23 cellular contexts compared by ENCODE assay signal in genomic region chr12:12764824-12765223, GRCh38. TPM values are rescaled to one million over a fixed set of nuclear protein-coding genes. Genes with fewer than 3 reads are reported as not detected.
DNase-seq lines count a peak whose midpoint lies in the region; ATAC-seq and TF ChIP-seq lines count a peak whose summit lies in the region.
"Had no signal": no experiment of that assay in that cellular context is flagged by ENCODE, and none has a peak within 500 bp of the region (broad histone marks: within the 10 kb centered on the region; RNA-seq: fewer than 3 reads in every experiment).

No MANE protein-coding gene starts in this region.

- H3K4me2 ChIP-seq in IMR-90 (ENCODE audit: low read depth, low read length) (no peak overlapping the region), neuronal stem cell (ENCODE audit: insufficient read depth, low read length, poor library complexity, severe bottlenecking) (no peak overlapping the region)

- H2BK5ac ChIP-seq in IMR-90 (ENCODE audit: low read depth, low read length, poor library complexity, severe bottlenecking) (no peak overlapping the region), neuronal stem cell (ENCODE audit: low read length) (no peak overlapping the region)

- H3K36me3 ChIP-seq in IMR-90 (ENCODE audit: control insufficient read depth, insufficient read depth, low read length): no peaks in the 10 kb centered on the region
- no peaks in the 10 kb centered on the region for H3K36me3 ChIP-seq in neuronal stem cell (replicated peaks in 1 of 2; ENCODE audit: control insufficient read depth in 2 of 2, insufficient read depth in 2 of 2, low read length in 2 of 2)
- no peaks in the 10 kb centered on the region for H3K36me3 ChIP-seq in transverse colon
- H3K36me3 ChIP-seq: HAP-1 had no signal

- ATAC-seq in IMR-90 (ENCODE audit: low read depth) (no peak), SK-N-SH treated with all-trans-retinoic acid at 6 μM for 48 hours (peak; percentile 31; the same call in 1 of the 3 replicates), HG03139 (IDR thresholded peaks at IDR 0.05; ENCODE audit: unreplicated experiment) (no peak), GM18519 (IDR thresholded peaks at IDR 0.05; ENCODE audit: low FRiP score, unreplicated experiment) (no peak)
- ATAC-seq: Right ventricle myocardium inferior had no signal

- H4K91ac ChIP-seq in IMR-90 (ENCODE audit: insufficient read depth, low read depth, low read length) (no peak overlapping the region), neuronal stem cell (ENCODE audit: low read depth, low read length, poor library complexity) (no peak overlapping the region)

- no peak for TF ChIP-seq EP300 in transverse colon (IDR thresholded peaks at IDR 0.05; ENCODE audit: low read depth)

- peaks cover 3 to 13% of the 10 kb centered on the region in 2 experiments; a peak in 2 of 4 replicates for H3K79me1 ChIP-seq in IMR-90 (ENCODE audit: low read depth in 1 of 2, low read length in 2 of 2)
- H3K79me1 ChIP-seq in neuronal stem cell (ENCODE audit: low read depth, low read length): no peaks in the 10 kb centered on the region

- no peak overlapping the region for H3K18ac ChIP-seq in IMR-90 (ENCODE audit: low read depth, low read length)
- no peak overlapping the region for H3K18ac ChIP-seq in neuronal stem cell (ENCODE audit: low read length)

- POLR2A ChIA-PET in IMR-90 (lab: Charles Lee; ENCODE audit: unreplicated experiment): no interaction called here

- H3K4me1 ChIP-seq in IMR-90 (ENCODE audit: control insufficient read depth, insufficient read depth, low read length) (no peaks in the 10 kb centered on the region), neuronal stem cell (ENCODE audit: control insufficient read depth in 2 of 2, insufficient read depth in 1 of 2, low read depth in 1 of 2, low read length in 2 of 2) (no peaks in the 10 kb centered on the region), transverse colon (no peaks in the 10 kb centered on the region)
- H3K4me1 ChIP-seq: HAP-1 had no signal

- DNase-seq in DMS53 (lab: John Stamatoyannopoulos, UW) (peak; percentile 29), DMS53 treated with DMSO at 0.1 percent for 48 hours (lab: John Stamatoyannopoulos, UW; ENCODE audit: unreplicated experiment) (no peak), IMR-90 (no peak), neuronal stem cell (ENCODE audit: low spot score) (no peak), transverse colon (no peak)
- DNase-seq: AML-193; Calu3; CD8-positive, alpha-beta memory T cell; DMS153; KBM-7; NCI-H1092 treated with DMSO at 0.1 percent for 48 hours; NCI-H2081; NCI-H2171 treated with DMSO at 0.1 percent for 48 hours; NCI-H524 treated with DMSO at 0.1 percent for 48 hours; OCI-M1; T-helper 2 cell had no signal

- H4K8ac ChIP-seq in IMR-90 (ENCODE audit: low read depth in 2 of 2, low read length in 2 of 2): no peak overlapping the region
- H4K8ac ChIP-seq in neuronal stem cell (ENCODE audit: low read depth, low read length): no peak overlapping the region

- intact Hi-C loops in IMR-90 (cut with micrococcal nuclease): no loop called here
- intact Hi-C loops in transverse colon (cut with DNase I; ENCODE audit: low total_unique reads): no loop called here

- dilution Hi-C loops in IMR-90 (cut with HindIII; ENCODE audit: low sequenced_read_pairs, unreplicated experiment): no loop called here

- no peak overlapping the region for H4K5ac ChIP-seq in IMR-90 (ENCODE audit: low read depth, low read length)

- H2AFZ ChIP-seq in IMR-90 (replicated peaks; ENCODE audit: low read length, poor library complexity) (peak overlapping the region; percentile 10), neuronal stem cell (ENCODE audit: low read length) (peak overlapping the region; percentile 49)

- no peak overlapping the region for H2BK15ac ChIP-seq in IMR-90 (ENCODE audit: low read depth, low read length)
- no peak overlapping the region for H2BK15ac ChIP-seq in neuronal stem cell (ENCODE audit: low read length)

- H3K9me3 ChIP-seq in IMR-90 (ENCODE audit: control insufficient read depth, insufficient read depth, low read length) (no peaks in the 10 kb centered on the region), neuronal stem cell (replicated peaks in 1 of 2; ENCODE audit: control insufficient read depth in 2 of 2, insufficient read depth in 1 of 2, low read depth in 1 of 2, low read length in 2 of 2) (no peaks in the 10 kb centered on the region), transverse colon (no peaks in the 10 kb centered on the region)
- H3K9me3 ChIP-seq: HAP-1 had no signal

- no peak overlapping the region for H3K23ac ChIP-seq in IMR-90 (ENCODE audit: low read depth, low read length)
- H3K23ac ChIP-seq in neuronal stem cell (ENCODE audit: low read depth, low read length, poor library complexity): no peak overlapping the region

- no peak for TF ChIP-seq POLR2A in IMR-90 (IDR thresholded peaks at IDR 0.05; ENCODE audit: low read depth, low read length)
- TF ChIP-seq POLR2A in transverse colon (IDR thresholded peaks at IDR 0.05): no peak

- H3K27ac ChIP-seq in IMR-90 (ENCODE audit: insufficient read depth, low read length): no peak overlapping the region
- H3K27ac ChIP-seq in neuronal stem cell (replicated peaks; ENCODE audit: low read length): no peak overlapping the region
- no peak overlapping the region for H3K27ac ChIP-seq in transverse colon
- H3K27ac ChIP-seq: 22Rv1, C4-2B had no signal

- no peak overlapping the region for H3K4me3 ChIP-seq in IMR-90 (ENCODE audit: insufficient read depth, low read depth, low read length)
- no peak overlapping the region for H3K4me3 ChIP-seq in neuronal stem cell (ENCODE audit: low read length in 2 of 2)
- no peak overlapping the region for H3K4me3 ChIP-seq in transverse colon
- H3K4me3 ChIP-seq: HAP-1 had no signal

- H2BK120ac ChIP-seq in IMR-90 (ENCODE audit: low read depth, low read length) (no peak overlapping the region), neuronal stem cell (ENCODE audit: low read depth, low read length) (no peak overlapping the region)

- H3K14ac ChIP-seq in IMR-90 (replicated peaks; ENCODE audit: low read depth, low read length) (0 out of 2 replicates have a peak overlapping the region, but pooled peaks have one; percentile 26), neuronal stem cell (ENCODE audit: low read length) (no peak overlapping the region)

- H2BK12ac ChIP-seq in neuronal stem cell (ENCODE audit: low read length): no peak overlapping the region

- no peak overlapping the region for H3K9ac ChIP-seq in IMR-90 (ENCODE audit: low read depth, low read length)
- no peak overlapping the region for H3K9ac ChIP-seq in neuronal stem cell (ENCODE audit: low read depth, low read length, poor library complexity)

- H3K4ac ChIP-seq in IMR-90 (ENCODE audit: low read depth, low read length): no peak overlapping the region
- no peak overlapping the region for H3K4ac ChIP-seq in neuronal stem cell (ENCODE audit: low read length)

- H2AK5ac ChIP-seq in IMR-90 (ENCODE audit: low read depth, low read length) (no peak overlapping the region), neuronal stem cell (ENCODE audit: low read depth, low read length) (no peak overlapping the region)

- no peak overlapping the region for H2AK9ac ChIP-seq in IMR-90 (replicated peaks; ENCODE audit: low read depth, low read length, poor library complexity)

- no peak for TF ChIP-seq RAD21 in IMR-90 (IDR thresholded peaks at IDR 0.05; ENCODE audit: low read length)

- TF ChIP-seq CTCF in IMR-90 (conservative IDR thresholded peaks at IDR 0.05; ENCODE audit: low read depth, low read length) (no peak), transverse colon (IDR thresholded peaks at IDR 0.05) (no peak)

- no peaks in the 10 kb centered on the region for H4K20me1 ChIP-seq in IMR-90 (ENCODE audit: insufficient read depth, low read length)

- CTCF ChIA-PET in IMR-90 (lab: Yijun Ruan, JAX): no interaction called here

- no peak overlapping the region for H3K56ac ChIP-seq in IMR-90 (ENCODE audit: extremely low read depth, insufficient read depth, low read length)

- H3K27me3 ChIP-seq in IMR-90 (ENCODE audit: control insufficient read depth, insufficient read depth, low read length): no peaks in the 10 kb centered on the region
- no peaks in the 10 kb centered on the region for H3K27me3 ChIP-seq in neuronal stem cell (ENCODE audit: control insufficient read depth in 3 of 3, insufficient read depth in 3 of 3, low read depth in 1 of 3, low read length in 3 of 3)
- H3K27me3 ChIP-seq in transverse colon: no peaks in the 10 kb centered on the region

- no TSS peak for BruUV-seq in IMR-90 (replicated peaks; lab: Mats Ljungman, UMichigan)

- H2BK20ac ChIP-seq in IMR-90 (ENCODE audit: low read depth, low read length): no peak overlapping the region

- in situ Hi-C loops in IMR-90 (cut with MboI; ENCODE audit: low sequenced_read_pairs): no loop called here
- in situ Hi-C loops in transverse colon (cut with MboI; ENCODE audit: low pct_ligation_motif_present in 1 of 4, low pct_unique_long_range_greater_than_20kb in 1 of 4, low sequenced_read_pairs in 3 of 4): no loop called here

- H3K9me1 ChIP-seq in IMR-90 (ENCODE audit: insufficient read depth, low read length): no peaks in the 10 kb centered on the region

TF ChIP-seq in IMR-90, 13 proteins besides CTCF, POLR2A, EP300 and RAD21 (continues in another document):
- TF ChIP-seq RFX5 (IDR thresholded peaks at IDR 0.05; ENCODE audit: low read depth, low read length) (no peak), MAFK (IDR thresholded peaks at IDR 0.05; ENCODE audit: low read depth, low read length) (no peak)

RNA-seq across cellular contexts. Expression of gene APOLD1, which starts 20.6 kb away (rescaled TPM):
- total RNA-seq in IMR-90 (2012; rRNA removed): 4.2 and 4.5 TPM in 2 replicates
- polyA plus RNA-seq in IMR-90 (2012; rRNA removed): 2.3 and 2.4 TPM in 2 replicates
- 1.0 and 1.5 TPM in 2 replicates for polyA plus RNA-seq in IMR-90 (2012; cell fraction: cytosol; rRNA removed)
- polyA plus RNA-seq in IMR-90 (2012; cell fraction: nucleus; rRNA removed; ENCODE audit: low replicate concordance): 4.5 and 10.6 TPM in 2 replicates
- polyA plus RNA-seq in neuronal stem cell (2013, experiment 1 of 2): 4.6 TPM
- 4.2 TPM for polyA plus RNA-seq in neuronal stem cell (2013, experiment 2 of 2)
- 10 to 100 TPM in 2 of 4 donors, 1 to 10 TPM in 2; 3.0 to 11.3 (median 7.7) TPM for total RNA-seq in transverse colon

RNA-seq across cellular contexts. Expression of gene CDKN1B, which starts 47.7 kb away (rescaled TPM):
- total RNA-seq in IMR-90 (2012; rRNA removed) (17.4 and 28.1 TPM in 2 replicates), transverse colon (10 to 100 TPM; 14.1 to 58.3 (median 54.1) TPM)
- polyA plus RNA-seq in IMR-90 (2012; rRNA removed): 7.9 and 13.9 TPM in 2 replicates
- polyA plus RNA-seq in IMR-90 (2012; cell fraction: cytosol; rRNA removed): 8.7 and 9.0 TPM in 2 replicates
- polyA plus RNA-seq in IMR-90 (2012; cell fraction: nucleus; rRNA removed; ENCODE audit: low replicate concordance): 6.1 and 9.4 TPM in 2 replicates
- 49.7 TPM for polyA plus RNA-seq in neuronal stem cell (2013, experiment 1 of 2)
- 51.1 TPM for polyA plus RNA-seq in neuronal stem cell (2013, experiment 2 of 2)

RNA-seq across cellular contexts. Expression of gene DDX47, which starts 48.3 kb away (rescaled TPM):
- total RNA-seq in IMR-90 (2012; rRNA removed): 77.8 and 104 TPM in 2 replicates
- polyA plus RNA-seq in IMR-90 (2012; rRNA removed): 71.5 and 89.5 TPM in 2 replicates
- 14.9 and 35.0 TPM in 2 replicates for polyA plus RNA-seq in IMR-90 (2012; cell fraction: cytosol; rRNA removed)
- 29.6 and 177 TPM in 2 replicates for polyA plus RNA-seq in IMR-90 (2012; cell fraction: nucleus; rRNA removed; ENCODE audit: low replicate concordance)
- polyA plus RNA-seq in neuronal stem cell (2013, experiment 1 of 2): 48.2 TPM
- polyA plus RNA-seq in neuronal stem cell (2013, experiment 2 of 2): 46.3 TPM
- total RNA-seq in transverse colon: 10 to 100 TPM; 22.1 to 47.8 (median 31.8) TPM
